9 cellular contexts compared by ENCODE assay signal in the genomic region with DNA sequence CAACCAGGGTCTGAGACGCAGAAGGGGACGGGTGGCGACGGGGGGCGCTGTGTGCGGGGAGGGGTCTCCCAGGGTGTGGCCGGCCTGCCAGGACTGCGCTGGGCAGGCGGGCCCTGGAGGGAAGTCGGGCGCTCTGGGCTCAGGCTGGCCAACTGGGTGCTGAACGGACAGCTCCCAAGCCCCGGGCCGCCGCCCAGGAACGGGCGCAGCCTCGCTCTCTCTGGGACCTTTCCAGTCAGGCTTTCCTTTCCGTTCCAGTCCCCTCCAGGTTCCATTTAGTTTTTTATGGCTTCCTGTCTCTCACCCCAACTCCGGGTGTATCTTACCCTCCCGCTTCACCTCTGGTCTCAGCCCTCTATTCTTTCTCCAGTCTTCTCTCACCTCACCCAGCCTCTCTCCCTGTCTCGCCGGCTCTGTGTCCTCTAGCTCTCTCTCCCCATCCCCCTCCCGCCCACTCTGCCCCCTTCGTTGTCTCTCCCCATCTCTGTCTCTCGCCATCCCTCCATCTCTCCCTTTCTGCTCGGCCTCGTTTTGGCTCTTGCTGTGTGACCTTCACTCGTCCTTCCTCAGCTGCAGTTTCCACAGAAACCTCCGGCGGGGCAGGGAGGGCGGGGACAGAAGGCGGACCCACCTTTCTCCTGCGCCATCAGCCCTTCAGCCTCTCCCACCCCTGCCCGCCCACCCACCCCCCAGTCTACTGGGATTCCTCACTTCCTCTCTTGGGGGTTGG. TPM values are rescaled to one million over a fixed set of nuclear protein-coding genes. Genes with fewer than 3 reads are reported as not detected.
DNase-seq lines count a peak whose midpoint lies in the region; ATAC-seq, FAIRE-seq and TF ChIP-seq lines count a peak whose summit lies in the region.
"Had no signal": no experiment of that assay in that cellular context is flagged by ENCODE, and none has a peak within 500 bp of the region (broad histone marks: within the 10 kb centered on the region; RNA-seq: fewer than 3 reads in every experiment).

No MANE protein-coding gene starts in this region.

- peak; percentile 20 to 47 for DNase-seq in NOMO-1 (lab: John Stamatoyannopoulos, UW; ENCODE audit: unreplicated experiment in 2 of 2)
- DNase-seq in NOMO-1 treated with dmso at 0.1 percent for 144 hours (lab: John Stamatoyannopoulos, UW; ENCODE audit: unreplicated experiment) = no peak
- peak; percentile 52 for DNase-seq in RPMI8226
- DNase-seq in astrocyte (ENCODE audit: low read depth) = peak; percentile 10
- peak; percentile 12 for DNase-seq in stimulated activated CD8-positive, alpha-beta memory T cell treated with anti-CD3 and anti-CD28 coated beads, Interleukin-7, amount 100 ng/mL, for 24 hours (ENCODE audit: low read depth)

- H3K9me3 Mint-ChIP-seq in astrocyte (ENCODE audit: unreplicated experiment) = peaks cover 11% of the 10 kb centered on the region

- no peaks in the 10 kb centered on the region for H3K36me3 ChIP-seq in astrocyte (ENCODE audit: insufficient read depth, low read length)

- H3K27ac Mint-ChIP-seq in astrocyte (ENCODE audit: unreplicated experiment) = no peak overlapping the region

- H3K9ac ChIP-seq in astrocyte (ENCODE audit: low read length) = no peak overlapping the region

- H3K4me1 ChIP-seq in astrocyte (ENCODE audit: insufficient read depth, low read length) = no peaks in the 10 kb centered on the region

- no peak for TF ChIP-seq CTCF in astrocyte (IDR thresholded peaks at IDR 0.05; ENCODE audit: insufficient read depth, low read depth, low read length)

- ATAC-seq in GM18511 (IDR thresholded peaks at IDR 0.05; ENCODE audit: unreplicated experiment) (no peak), HG03439 (IDR thresholded peaks at IDR 0.05; ENCODE audit: unreplicated experiment) (no peak)

- H3K4me2 ChIP-seq in astrocyte (ENCODE audit: low read length) = peak overlapping the region; percentile 60

- H2AFZ ChIP-seq in astrocyte (ENCODE audit: low read depth, low read length) = no peak overlapping the region

- H3K27ac ChIP-seq in astrocyte (ENCODE audit: low read depth, low read length) = no peak overlapping the region
- H3K27ac ChIP-seq: C4-2B had no signal

- peaks cover 80% of the 10 kb centered on the region for H3K27me3 Mint-ChIP-seq in astrocyte (ENCODE audit: low read depth, unreplicated experiment)

- H3K4me3 ChIP-seq in astrocyte (ENCODE audit: insufficient read depth, low read depth, low read length) = no peak overlapping the region
- peak overlapping the region; percentile 43 for H3K4me3 ChIP-seq in iPS-18c (ENCODE audit: insufficient read depth, low read depth, low read length)

- H4K20me1 ChIP-seq in astrocyte (ENCODE audit: insufficient read depth, low read length) = peaks cover 13% of the 10 kb centered on the region

- H3K4me3 Mint-ChIP-seq in astrocyte (ENCODE audit: unreplicated experiment) = peak overlapping the region; percentile 70

- H3K27me3 ChIP-seq in astrocyte (ENCODE audit: insufficient read depth, low read length) = peaks cover 52% of the 10 kb centered on the region

- no peak for FAIRE-seq in astrocyte (lab: Jason Lieb, UNC)

- H3K4me1 Mint-ChIP-seq in astrocyte (ENCODE audit: low read depth, unreplicated experiment) = peaks cover 8% of the 10 kb centered on the region

- no peaks in the 10 kb centered on the region for H3K79me2 ChIP-seq in astrocyte (ENCODE audit: insufficient read depth, low read length)

- H3K9me3 ChIP-seq in astrocyte (ENCODE audit: insufficient read depth, low read depth, low read length) = no peaks in the 10 kb centered on the region
- no peaks in the 10 kb centered on the region for H3K9me3 ChIP-seq in iPS-18c (ENCODE audit: control insufficient read depth, insufficient read depth, low read length)

- H3K36me3 Mint-ChIP-seq in astrocyte (ENCODE audit: low read depth, unreplicated experiment) = peaks cover 15% of the 10 kb centered on the region

RNA-seq across cellular contexts. Expression of gene ATP1A3, which starts 3.3 kb away (rescaled TPM):
- total RNA-seq in astrocyte = 3.4 and 3.9 TPM in 2 replicates

RNA-seq across cellular contexts. Expression of gene RABAC1, which starts 38.2 kb away (rescaled TPM):
- total RNA-seq in astrocyte = 257 and 278 TPM in 2 replicates
